Comparison of ENCODE assay signal across 8 cellular contexts in genomic region chr3:188439080-188439479, GRCh38.
A peak's percentile ranks its signal among the peaks of the same experiment; 100 is the strongest.
DNase-seq lines count a peak whose midpoint lies in the region; ATAC-seq and TF ChIP-seq lines count a peak whose summit lies in the region.

No MANE protein-coding gene starts in this region.

- no peaks in the 10 kb centered on the region for H3K36me3 ChIP-seq in naive thymus-derived CD4-positive, alpha-beta T cell (ENCODE audit: control insufficient read depth in 2 of 3, insufficient read depth in 3 of 3, low read length in 3 of 3)

- TF ChIP-seq CTCF in Calu3 (IDR thresholded peaks at IDR 0.05; ENCODE audit: unreplicated experiment), result no peak

- H3K36me3 Mint-ChIP-seq in Calu3 (ENCODE audit: insufficient read depth, unreplicated experiment), result peaks cover 4% of the 10 kb centered on the region
- H3K36me3 Mint-ChIP-seq in activated T-helper 1 cell treated with anti-CD3 and anti-CD28 coated beads, Interleukin-12 subunit alpha, Interleukin-12 subunit beta, Interleukin-2, Interleukin-4 antibody, amounts not matched to agents 30 ng/mL and 10 ng/mL and 1 ng/mL, durations not matched to agents 14 hours and 24 hours and 36 hours (ENCODE audit: low read depth), result peaks cover 13% of the 10 kb centered on the region
- peaks cover 6 to 36% (median 18%) of the 10 kb centered on the region in 5 donors for H3K36me3 Mint-ChIP-seq in naive thymus-derived CD4-positive, alpha-beta T cell

- H3K9me3 ChIP-seq in naive thymus-derived CD4-positive, alpha-beta T cell (ENCODE audit: control insufficient read depth in 2 of 3, low read length in 3 of 3), result no peaks in the 10 kb centered on the region

- H3K27me3 ChIP-seq in naive thymus-derived CD4-positive, alpha-beta T cell (ENCODE audit: control insufficient read depth in 2 of 2, insufficient read depth in 2 of 2, low read length in 2 of 2), result no peaks in the 10 kb centered on the region

- H3K27ac Mint-ChIP-seq in Calu3 (ENCODE audit: unreplicated experiment), result peak overlapping the region; percentile 73
- peak overlapping the region; percentile 37 for H3K27ac Mint-ChIP-seq in activated T-helper 1 cell treated with anti-CD3 and anti-CD28 coated beads, Interleukin-12 subunit alpha, Interleukin-12 subunit beta, Interleukin-2, Interleukin-4 antibody, amounts not matched to agents 30 ng/mL and 10 ng/mL and 1 ng/mL, durations not matched to agents 14 hours and 24 hours and 36 hours
- peak overlapping the region; percentile 28 to 83 (median 60) for H3K27ac Mint-ChIP-seq in naive thymus-derived CD4-positive, alpha-beta T cell

- CTCF ChIA-PET in Calu3 (lab: Charles Lee), result interaction anchor here (1.0 kb wide), 1 partner anchor 699 kb away, joined by 3 read pairs; no protein-coding TSS in a partner anchor
- CTCF ChIA-PET in naive thymus-derived CD4-positive, alpha-beta T cell (lab: Charles Lee), result interaction anchor here (0.7 kb wide), 1 partner anchor 697 kb away, joined by 5 read pairs; no protein-coding TSS in a partner anchor
- CTCF ChIA-PET in HEK293T (lab: Yijun Ruan, JAX), result no interaction called here

- POLR2A ChIA-PET in naive thymus-derived CD4-positive, alpha-beta T cell (lab: Charles Lee), result no interaction called here
- POLR2A ChIA-PET in HEK293T (lab: Yijun Ruan, JAX), result no interaction called here

- H3K27me3 Mint-ChIP-seq in Calu3 (ENCODE audit: unreplicated experiment), result no peaks in the 10 kb centered on the region
- H3K27me3 Mint-ChIP-seq in activated T-helper 1 cell treated with anti-CD3 and anti-CD28 coated beads, Interleukin-12 subunit alpha, Interleukin-12 subunit beta, Interleukin-2, Interleukin-4 antibody, amounts not matched to agents 30 ng/mL and 10 ng/mL and 1 ng/mL, durations not matched to agents 14 hours and 24 hours and 36 hours (ENCODE audit: insufficient read depth), result no peaks in the 10 kb centered on the region
- H3K27me3 Mint-ChIP-seq in naive thymus-derived CD4-positive, alpha-beta T cell, result no peaks in the 10 kb centered on the region

- H3K27ac ChIP-seq in naive thymus-derived CD4-positive, alpha-beta T cell (ENCODE audit: low read depth, low read length), result peak overlapping the region; percentile 9

- DNase-seq in Calu3, result peak; percentile 35
- DNase-seq in activated T-helper 1 cell treated with anti-CD3 and anti-CD28 coated beads, Interleukin-12 subunit alpha, Interleukin-12 subunit beta, Interleukin-2, Interleukin-4 antibody, amounts not matched to agents 30 ng/mL and 10 ng/mL and 1 ng/mL, durations not matched to agents 14 hours and 24 hours and 36 hours (ENCODE audit: low spot score), result peak; percentile 31
- peak in 5 of 9 donors; percentile 6 to 28 (median 14) for DNase-seq in naive thymus-derived CD4-positive, alpha-beta T cell
- no peak for DNase-seq in HEK293T (ENCODE audit: extremely low spot score)
- no peak for DNase-seq in 8988T
- DNase-seq in ecto neural progenitor cell (ENCODE audit: low spot score), result no peak

- ATAC-seq in GM21367 (IDR thresholded peaks at IDR 0.05; ENCODE audit: unreplicated experiment) (peak; percentile 85), HG03575 (IDR thresholded peaks at IDR 0.05; ENCODE audit: extremely low read depth, insufficient number of reproducible peaks, low FRiP score, unreplicated experiment) (peak; percentile 73)
- peak; percentile 92 for ATAC-seq in naive thymus-derived CD4-positive, alpha-beta T cell

- intact Hi-C loops in Calu3 (cut with micrococcal nuclease; ENCODE audit: unreplicated experiment), result loop anchor here (10.0 kb wide), 1 partner anchor 694 kb away; the partner anchor contains the start of gene BCL6
- intact Hi-C loops in activated T-helper 1 cell treated with anti-CD3 and anti-CD28 coated beads, Interleukin-12 subunit alpha, Interleukin-12 subunit beta, Interleukin-2, Interleukin-4 antibody, amounts not matched to agents 30 ng/mL and 10 ng/mL and 1 ng/mL, durations not matched to agents 14 hours and 24 hours and 36 hours (cut with micrococcal nuclease), result loop anchor here (2.0 to 5.0 kb wide), 2 partner anchors 38 to 117 kb away; no protein-coding TSS in a partner anchor
- intact Hi-C loops in naive thymus-derived CD4-positive, alpha-beta T cell (cut with micrococcal nuclease), result loop anchor here in 1 of 2 donors (2.0 kb wide), 1 partner anchor 696 kb away; no protein-coding TSS in a partner anchor

- no peaks in the 10 kb centered on the region for H3K9me3 Mint-ChIP-seq in Calu3 (ENCODE audit: low read depth, unreplicated experiment)
- H3K9me3 Mint-ChIP-seq in activated T-helper 1 cell treated with anti-CD3 and anti-CD28 coated beads, Interleukin-12 subunit alpha, Interleukin-12 subunit beta, Interleukin-2, Interleukin-4 antibody, amounts not matched to agents 30 ng/mL and 10 ng/mL and 1 ng/mL, durations not matched to agents 14 hours and 24 hours and 36 hours, result peaks cover 4% of the 10 kb centered on the region
- H3K9me3 Mint-ChIP-seq in naive thymus-derived CD4-positive, alpha-beta T cell, result peaks cover 0 to 4% (median 0%) of the 10 kb centered on the region in 11 donors

- peaks cover 4 to 31% of the 10 kb centered on the region in 2 donors for H3K4me1 ChIP-seq in naive thymus-derived CD4-positive, alpha-beta T cell (ENCODE audit: control insufficient read depth in 2 of 2, insufficient read depth in 2 of 2, low read length in 2 of 2)

- BruUV-seq in Calu3 (replicated peaks; lab: Mats Ljungman, UMichigan), result no TSS peak

- peak overlapping the region; percentile 35 for H3K4me3 Mint-ChIP-seq in Calu3 (ENCODE audit: low read depth, unreplicated experiment)
- peak overlapping the region; percentile 6 for H3K4me3 Mint-ChIP-seq in activated T-helper 1 cell treated with anti-CD3 and anti-CD28 coated beads, Interleukin-12 subunit alpha, Interleukin-12 subunit beta, Interleukin-2, Interleukin-4 antibody, amounts not matched to agents 30 ng/mL and 10 ng/mL and 1 ng/mL, durations not matched to agents 14 hours and 24 hours and 36 hours
- peak overlapping the region in 9 of 10 donors; percentile 47 to 76 (median 62) for H3K4me3 Mint-ChIP-seq in naive thymus-derived CD4-positive, alpha-beta T cell

- peaks cover 58% of the 10 kb centered on the region for H3K4me1 Mint-ChIP-seq in Calu3 (ENCODE audit: low read depth, unreplicated experiment)
- peaks cover 54% of the 10 kb centered on the region for H3K4me1 Mint-ChIP-seq in activated T-helper 1 cell treated with anti-CD3 and anti-CD28 coated beads, Interleukin-12 subunit alpha, Interleukin-12 subunit beta, Interleukin-2, Interleukin-4 antibody, amounts not matched to agents 30 ng/mL and 10 ng/mL and 1 ng/mL, durations not matched to agents 14 hours and 24 hours and 36 hours (ENCODE audit: low read depth)
- H3K4me1 Mint-ChIP-seq in naive thymus-derived CD4-positive, alpha-beta T cell, result peaks cover 19 to 52% (median 27%) of the 10 kb centered on the region in 7 donors

- H3K4me3 ChIP-seq in naive thymus-derived CD4-positive, alpha-beta T cell (ENCODE audit: low read length), result no peak overlapping the region

TF ChIP-seq in HEK293T, 16 proteins besides CTCF, POLR2A, EP300 and RAD21:
- TF ChIP-seq L3MBTL2 (conservative IDR thresholded peaks at IDR 0.05) (no peak), FOXK2 (IDR thresholded peaks at IDR 0.05) (no peak), SUZ12 (IDR thresholded peaks at IDR 0.05) (no peak), NFRKB (IDR thresholded peaks at IDR 0.05) (no peak), TARDBP (IDR thresholded peaks at IDR 0.05) (no peak), LEF1 (IDR thresholded peaks at IDR 0.05; ENCODE audit: borderline replicate concordance) (no peak), CTBP1 (IDR thresholded peaks at IDR 0.05; ENCODE audit: borderline replicate concordance) (no peak), ELF4 (IDR thresholded peaks at IDR 0.05) (no peak), ARNT (IDR thresholded peaks at IDR 0.05) (no peak), HDGF (IDR thresholded peaks at IDR 0.05; ENCODE audit: borderline replicate concordance) (no peak), FOXA1 (IDR thresholded peaks at IDR 0.05) (no peak)

Comparison
In these comparisons a context has a peak if more than half of its experiments do, and no peak if none do; other contexts are left out.
1. DNase-seq: peak in Calu3 (single experiment), activated T-helper 1 cell treated with anti-CD3 and anti-CD28 coated beads, Interleukin-12 subunit alpha, Interleukin-12 subunit beta, Interleukin-2, Interleukin-4 antibody, amounts not matched to agents 30 ng/mL and 10 ng/mL and 1 ng/mL, durations not matched to agents 14 hours and 24 hours and 36 hours (single experiment) and naive thymus-derived CD4-positive, alpha-beta T cell (5 of 9); none in HEK293T (single experiment), 8988T (single experiment) and ecto neural progenitor cell (single experiment).
2. H3K4me3 Mint-ChIP-seq: peak in every context shown above with its lines; median percentile 62 in naive thymus-derived CD4-positive, alpha-beta T cell; 35 in Calu3; 6 in activated T-helper 1 cell treated with anti-CD3 and anti-CD28 coated beads, Interleukin-12 subunit alpha, Interleukin-12 subunit beta, Interleukin-2, Interleukin-4 antibody, amounts not matched to agents 30 ng/mL and 10 ng/mL and 1 ng/mL, durations not matched to agents 14 hours and 24 hours and 36 hours.
3. Peak in every context shown above with its lines, with median percentiles within 50 percentile points of each other: H3K27ac Mint-ChIP-seq and ATAC-seq.